ENCODE assay signal across 8 cellular contexts in the genomic region with DNA sequence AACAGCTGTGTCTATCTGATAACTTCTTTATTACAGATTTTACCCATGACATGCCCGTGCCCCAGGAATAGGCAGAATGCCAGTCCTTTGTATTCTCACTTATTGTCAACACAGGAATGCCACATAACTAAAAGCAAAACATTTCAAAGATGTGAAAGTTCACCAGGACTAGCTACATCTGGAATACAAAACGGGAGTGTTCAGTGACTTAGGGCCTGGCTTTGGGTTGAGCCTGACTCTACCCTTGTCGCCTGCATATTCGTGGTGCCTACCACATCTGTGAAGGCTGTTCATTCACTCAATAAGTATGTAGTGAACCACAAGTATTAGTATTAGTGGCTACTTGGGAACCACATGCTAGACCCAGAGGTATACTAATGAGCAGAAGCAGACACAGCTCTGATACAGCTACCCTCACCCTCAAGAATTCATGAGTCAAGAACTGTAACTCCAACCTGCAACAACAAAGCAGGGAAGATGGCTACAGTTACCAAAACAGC. TPM values are rescaled to one million over a fixed set of nuclear protein-coding genes. Genes with fewer than 3 reads are reported as not detected.
DNase-seq lines count a peak whose midpoint lies in the region; ATAC-seq and TF ChIP-seq lines count a peak whose summit lies in the region.

No MANE protein-coding gene starts in this region.

- peak overlapping the region; percentile 2 for H3K27ac ChIP-seq in right cardiac atrium (ENCODE audit: low read length)
- peak overlapping the region in 2 of 4 donors; percentile 12 to 26 for H3K27ac ChIP-seq in gastroesophageal sphincter

- H3K27me3 ChIP-seq in right cardiac atrium (ENCODE audit: control insufficient read depth, insufficient read depth) (no peaks in the 10 kb centered on the region), gastroesophageal sphincter (no peaks in the 10 kb centered on the region)

- intact Hi-C loops in right cardiac atrium (cut with DNase I) = no loop called here
- intact Hi-C loops in left ventricle myocardium superior (cut with micrococcal nuclease) = no loop called here

- peak overlapping the region; percentile 27 for H3K4me3 ChIP-seq in right cardiac atrium (ENCODE audit: low read length)
- H3K4me3 ChIP-seq in gastroesophageal sphincter = peak overlapping the region in 1 of 2 donors; percentile 54

- no peaks in the 10 kb centered on the region for H3K27me3 Mint-ChIP-seq in activated naive CD8-positive, alpha-beta T cell treated with anti-CD3 and anti-CD28 coated beads for 36 hours
- H3K27me3 Mint-ChIP-seq in naive thymus-derived CD8-positive, alpha-beta T cell = no peaks in the 10 kb centered on the region

- TF ChIP-seq EP300 in gastroesophageal sphincter (IDR thresholded peaks at IDR 0.05) = no peak

- no peaks in the 10 kb centered on the region for H3K9me3 ChIP-seq in right cardiac atrium (ENCODE audit: control insufficient read depth, low read length)
- H3K9me3 ChIP-seq in gastroesophageal sphincter = no peaks in the 10 kb centered on the region

- peaks cover 55% of the 10 kb centered on the region for H3K36me3 Mint-ChIP-seq in activated naive CD8-positive, alpha-beta T cell treated with anti-CD3 and anti-CD28 coated beads for 36 hours
- peaks cover 0 to 9% (median 9%) of the 10 kb centered on the region in 3 donors for H3K36me3 Mint-ChIP-seq in naive thymus-derived CD8-positive, alpha-beta T cell

- ATAC-seq in right cardiac atrium (peak in 1 of 2 donors; percentile 14), left ventricle myocardium superior (no peak), HG03135 (IDR thresholded peaks at IDR 0.05; ENCODE audit: unreplicated experiment) (peak; percentile 53), gastroesophageal sphincter (no peak)
- ATAC-seq in naive thymus-derived CD8-positive, alpha-beta T cell = no peak

- H3K4me1 ChIP-seq in right cardiac atrium (ENCODE audit: control insufficient read depth, insufficient read depth, low read length) (peaks cover 5% of the 10 kb centered on the region), gastroesophageal sphincter (peaks cover 3 to 59% (median 8%) of the 10 kb centered on the region in 3 donors)

- peak overlapping the region; percentile 85 for H3K27ac Mint-ChIP-seq in activated naive CD8-positive, alpha-beta T cell treated with anti-CD3 and anti-CD28 coated beads for 36 hours
- H3K27ac Mint-ChIP-seq in naive thymus-derived CD8-positive, alpha-beta T cell = peak overlapping the region in 9 of 10 donors; percentile 17 to 100 (median 74)

- TF ChIP-seq POLR2A in gastroesophageal sphincter (IDR thresholded peaks at IDR 0.05) = no peak

- H3K9me3 Mint-ChIP-seq in activated naive CD8-positive, alpha-beta T cell treated with anti-CD3 and anti-CD28 coated beads for 36 hours = peaks cover 1% of the 10 kb centered on the region
- H3K9me3 Mint-ChIP-seq in naive thymus-derived CD8-positive, alpha-beta T cell = no peaks in the 10 kb centered on the region

- 59% methylated on average over 4 of the region's 4 CpGs for WGBS in right cardiac atrium
- 67 to 76% methylated on average over 1 to 4 of the region's 4 CpGs for WGBS in gastroesophageal sphincter (ENCODE audit: low coverage in 1 of 2), 2 donors

- H3K36me3 ChIP-seq in gastroesophageal sphincter = no peaks in the 10 kb centered on the region

- H3K4me1 Mint-ChIP-seq in activated naive CD8-positive, alpha-beta T cell treated with anti-CD3 and anti-CD28 coated beads for 36 hours = peaks cover 73% of the 10 kb centered on the region
- peaks cover 37 to 82% (median 77%) of the 10 kb centered on the region in 4 donors for H3K4me1 Mint-ChIP-seq in naive thymus-derived CD8-positive, alpha-beta T cell

- POLR2A ChIA-PET in naive thymus-derived CD8-positive, alpha-beta T cell (lab: Charles Lee) = no interaction called here

- in situ Hi-C loops in G401 (cut with HindIII; ENCODE audit: low sequenced_read_pairs) = no loop called here

- H3K4me3 Mint-ChIP-seq in activated naive CD8-positive, alpha-beta T cell treated with anti-CD3 and anti-CD28 coated beads for 36 hours = peak overlapping the region; percentile 94
- H3K4me3 Mint-ChIP-seq in naive thymus-derived CD8-positive, alpha-beta T cell = peak overlapping the region; percentile 77 to 97 (median 94)

- DNase-seq in right cardiac atrium = no peak
- no peak for DNase-seq in left ventricle myocardium superior
- no peak for DNase-seq in activated naive CD8-positive, alpha-beta T cell treated with anti-CD3 and anti-CD28 coated beads for 36 hours
- DNase-seq in naive thymus-derived CD8-positive, alpha-beta T cell = no peak
- DNase-seq in Ammon's horn (ENCODE audit: low spot score) = no peak
- DNase-seq in G401 (ENCODE audit: low spot score) = no peak

- TF ChIP-seq CTCF in gastroesophageal sphincter (IDR thresholded peaks at IDR 0.05) = no peak

RNA-seq across cellular contexts. Expression of gene TNFSF10, which starts 2.8 kb away (rescaled TPM):
- total RNA-seq in right cardiac atrium (10 to 100 TPM in 3 of 4 donors, 1 to 10 TPM in 1; 9.6 to 23.0 (median 13.3) TPM), left ventricle myocardium superior (18.8 TPM), gastroesophageal sphincter (10 to 100 TPM; 21.5 to 32.3 (median 27.1) TPM)
- polyA plus RNA-seq in right cardiac atrium = 21.2 TPM
- total RNA-seq in activated naive CD8-positive, alpha-beta T cell treated with anti-CD3 and anti-CD28 coated beads for 36 hours = 10 to 100 TPM; 52.4 to 55.2 TPM
- 10 to 100 TPM in 1 of 2 experiments, 1 to 10 TPM in 1; 9.3 to 10.9 TPM for total RNA-seq in naive thymus-derived CD8-positive, alpha-beta T cell
- 10 to 100 TPM; 11.8 to 16.1 (median 14.5) TPM for polyA plus RNA-seq in naive thymus-derived CD8-positive, alpha-beta T cell
- not detected in 2 replicates for total RNA-seq in G401 (2014; rRNA removed; shearing (Covaris generic))

Comparison
In these comparisons a context has a peak if more than half of its experiments do, and no peak if none do; other contexts are left out.
1. RNA of gene TNFSF10, which starts 2.8 kb away (total RNA-seq): 52.4 to 55.2 TPM in activated naive CD8-positive, alpha-beta T cell treated with anti-CD3 and anti-CD28 coated beads for 36 hours, 21.5 to 32.3 TPM in gastroesophageal sphincter, 18.8 TPM in left ventricle myocardium superior (single experiment), 9.6 to 23.0 TPM in right cardiac atrium and 9.3 to 10.9 TPM in naive thymus-derived CD8-positive, alpha-beta T cell; not detected in G401; every median in the first group is over 10 times any median in the second.